10 cellular contexts compared by ENCODE assay signal in genomic region chr3:46349484-46350261, GRCh38. TPM values are rescaled to one million over a fixed set of nuclear protein-coding genes. Genes with fewer than 3 reads are reported as not detected.
DNase-seq lines count a peak whose midpoint lies in the region; ATAC-seq and TF ChIP-seq lines count a peak whose summit lies in the region.
"Had no signal": no experiment of that assay in that cellular context is flagged by ENCODE, and none has a peak within 500 bp of the region (broad histone marks: within the 10 kb centered on the region; RNA-seq: fewer than 3 reads in every experiment).

No MANE protein-coding gene starts in this region.

- H4K20me1 ChIP-seq in Loucy (ENCODE audit: insufficient read depth, low read length, poor library complexity, severe bottlenecking) = no peaks in the 10 kb centered on the region

- peak; percentile 80 for ATAC-seq in GM18511 (IDR thresholded peaks at IDR 0.05; ENCODE audit: unreplicated experiment)
- ATAC-seq in GM21619 (IDR thresholded peaks at IDR 0.05; ENCODE audit: unreplicated experiment) = peak; percentile 65

- no peaks in the 10 kb centered on the region for H3K9me2 ChIP-seq in Loucy (replicated peaks; ENCODE audit: low read depth, low read length)

- H3K9me3 ChIP-seq in Loucy (ENCODE audit: insufficient read depth, low read depth, low read length) = no peaks in the 10 kb centered on the region
- no peaks in the 10 kb centered on the region for H3K9me3 ChIP-seq in duodenal mucosa (ENCODE audit: control insufficient read depth in 1 of 2, low read length in 2 of 2)

- no peaks in the 10 kb centered on the region for H3K79me2 ChIP-seq in Loucy (ENCODE audit: insufficient read depth, low read length)

- peaks cover 25% of the 10 kb centered on the region for H3K27me3 ChIP-seq in Loucy (ENCODE audit: insufficient read depth, low read length, poor library complexity, severe bottlenecking)
- H3K27me3 ChIP-seq in duodenal mucosa (ENCODE audit: control insufficient read depth in 1 of 2, insufficient read depth in 2 of 2, low read length in 2 of 2) = no peaks in the 10 kb centered on the region

- H3F3A ChIP-seq in Loucy (ENCODE audit: low read depth) = no peaks in the 10 kb centered on the region

- DNase-seq in NCI-H2081 (lab: John Stamatoyannopoulos, UW) (no peak), NCI-H82 treated with DMSO at 0.1 percent for 48 hours (lab: John Stamatoyannopoulos, UW; ENCODE audit: unreplicated experiment) (no peak), dermis blood vessel endothelial cell (no peak), NCI-H1417 treated with DMSO at 0.1 percent for 48 hours (lab: John Stamatoyannopoulos, UW) (no peak)
- DNase-seq: dorsolateral prefrontal cortex, NCI-H82 had no signal

- peaks cover 30% of the 10 kb centered on the region for H3K4me1 ChIP-seq in Loucy (ENCODE audit: insufficient read depth, low read length, poor library complexity, severe bottlenecking)
- peaks cover 11 to 17% of the 10 kb centered on the region in 2 donors for H3K4me1 ChIP-seq in duodenal mucosa (ENCODE audit: control insufficient read depth in 1 of 2, insufficient read depth in 2 of 2, low read length in 2 of 2)

- peak overlapping the region; percentile 70 for H3K4me2 ChIP-seq in Loucy (ENCODE audit: low read depth, low read length, poor library complexity, severe bottlenecking)

- TF ChIP-seq CTCF in Loucy (conservative IDR thresholded peaks at IDR 0.05; ENCODE audit: low read length) = no peak

- H3K9ac ChIP-seq in Loucy (ENCODE audit: low read depth, low read length, poor library complexity, severe bottlenecking) (no peak overlapping the region), duodenal mucosa (ENCODE audit: low read depth in 1 of 2, low read length in 2 of 2) (no peak overlapping the region)

- H3K4me3 ChIP-seq in Loucy (ENCODE audit: low read length, poor library complexity, severe bottlenecking) (peak overlapping the region; percentile 44), duodenal mucosa (ENCODE audit: low read depth in 1 of 2, low read length in 2 of 2) (no peak overlapping the region)
- H3K4me3 ChIP-seq: dorsolateral prefrontal cortex had no signal

- H3K27ac ChIP-seq in duodenal mucosa (ENCODE audit: low read depth, low read length) = peak overlapping the region; percentile 27
- H3K27ac ChIP-seq: dorsolateral prefrontal cortex had no signal

- no peak overlapping the region for H2AFZ ChIP-seq in Loucy (ENCODE audit: low read length)

- H3K36me3 ChIP-seq in Loucy (ENCODE audit: insufficient read depth, low read length) = no peaks in the 10 kb centered on the region
- no peaks in the 10 kb centered on the region for H3K36me3 ChIP-seq in duodenal mucosa (ENCODE audit: control insufficient read depth in 1 of 2, insufficient read depth in 2 of 2, low read length in 2 of 2)

RNA-seq across cellular contexts. Expression of gene CCR2, which starts 4.2 kb away (rescaled TPM):
- not detected in 2 replicates for total RNA-seq in dermis blood vessel endothelial cell

RNA-seq across cellular contexts. Expression of gene CCR5, which starts 21.1 kb away (rescaled TPM):
- total RNA-seq in dermis blood vessel endothelial cell = not detected in 2 replicates

RNA-seq across cellular contexts. Expression of gene CCRL2, which starts 57.4 kb away (rescaled TPM):
- total RNA-seq in dermis blood vessel endothelial cell = 5.1 and 5.7 TPM in 2 replicates
